ENCODE assay signal across 15 cellular contexts in genomic region chr11:60970890-60971289, GRCh38. TPM values are rescaled to one million over a fixed set of nuclear protein-coding genes. Genes with fewer than 3 reads are reported as not detected.
DNase-seq lines count a peak whose midpoint lies in the region; ATAC-seq and TF ChIP-seq lines count a peak whose summit lies in the region.
"Had no signal": no experiment of that assay in that cellular context is flagged by ENCODE, and none has a peak within 500 bp of the region (broad histone marks: within the 10 kb centered on the region; RNA-seq: fewer than 3 reads in every experiment).

No MANE protein-coding gene starts in this region.

- H3K4me1 ChIP-seq in GM23338 (ENCODE audit: insufficient read depth): no peaks in the 10 kb centered on the region
- H3K4me1 ChIP-seq: lower lobe of right lung had no signal

- peaks cover 5% of the 10 kb centered on the region; the same call in 1 of the 2 replicates for H3K9me2 ChIP-seq in GM23338 (ENCODE audit: insufficient read depth)

- H3K27ac Mint-ChIP-seq in GM23338 (no peak overlapping the region), naive B cell (peak overlapping the region in 5 of 6 donors; percentile 82 to 91 (median 86))
- H3K27ac Mint-ChIP-seq: nephron, type B pancreatic cell had no signal

- H4K20me1 ChIP-seq in GM23338 (replicated peaks; ENCODE audit: insufficient read depth): no peaks in the 10 kb centered on the region

- H3K4me3 ChIP-seq in GM23338: no peak overlapping the region

- H3F3A ChIP-seq in GM23338 (replicated peaks; ENCODE audit: low read depth): no peaks in the 10 kb centered on the region

- no peaks in the 10 kb centered on the region for H3K27me3 Mint-ChIP-seq in GM23338 (ENCODE audit: insufficient read depth, low read depth, poor library complexity)
- H3K27me3 Mint-ChIP-seq in naive B cell: no peaks in the 10 kb centered on the region
- H3K27me3 Mint-ChIP-seq: type B pancreatic cell had no signal

- H3K27me3 ChIP-seq in GM23338 (ENCODE audit: insufficient read depth): no peaks in the 10 kb centered on the region

- no peak overlapping the region for H3K4me2 ChIP-seq in GM23338

- intact Hi-C loops in sciatic nerve (cut with DNase I): no loop called here

- H2AFZ ChIP-seq in GM23338: peak overlapping the region; percentile 59

- H3K36me3 Mint-ChIP-seq in GM23338 (ENCODE audit: low read depth) (peaks cover 4% of the 10 kb centered on the region; the same call in 1 of the 3 replicates), naive B cell (no peaks in the 10 kb centered on the region)
- H3K36me3 Mint-ChIP-seq: type B pancreatic cell had no signal

- DNase-seq in DMS 273 (lab: John Stamatoyannopoulos, UW; ENCODE audit: unreplicated experiment) (peak; percentile 33), DMS 273 treated with DMSO at 0.1 percent for 48 hours (lab: John Stamatoyannopoulos, UW) (no peak), GM23338 (ENCODE audit: low spot score) (no peak), naive B cell (no peak), DMS79 treated with DMSO at 0.1 percent for 48 hours (lab: John Stamatoyannopoulos, UW) (no peak), sciatic nerve (ENCODE audit: low spot score) (no peak), middle frontal gyrus (ENCODE audit: extremely low spot score, low spot score) (no peak)
- peak; percentile 36 to 49 for DNase-seq in activated T-cell treated with anti-CD3 and anti-CD28 coated beads, Interleukin-2, amount 50 U/mL, for 48 hours

- no peaks in the 10 kb centered on the region for H3K79me2 ChIP-seq in GM23338 (replicated peaks; ENCODE audit: insufficient read depth)

- H3K4me1 Mint-ChIP-seq in GM23338: no peaks in the 10 kb centered on the region
- peaks cover 32 to 49% (median 40%) of the 10 kb centered on the region in 3 donors for H3K4me1 Mint-ChIP-seq in naive B cell
- H3K4me1 Mint-ChIP-seq: nephron had no signal

- H3K27ac ChIP-seq in GM23338 (ENCODE audit: low read depth): no peak overlapping the region
- H3K27ac ChIP-seq: 22Rv1 had no signal

- TF ChIP-seq CTCF in GM23338 (conservative IDR thresholded peaks at IDR 0.05; ENCODE audit: low read depth in 2 of 2): no peak

- H3K4me3 Mint-ChIP-seq in GM23338: no peak overlapping the region
- peak overlapping the region in 7 of 8 donors; percentile 68 to 93 (median 87) for H3K4me3 Mint-ChIP-seq in naive B cell
- H3K4me3 Mint-ChIP-seq: nephron, type B pancreatic cell had no signal

- H3K36me3 ChIP-seq in GM23338 (ENCODE audit: insufficient read depth): no peaks in the 10 kb centered on the region
- H3K36me3 ChIP-seq: lower lobe of right lung had no signal

- ATAC-seq in GM23338: no peak
- no peak for ATAC-seq in naive B cell (ENCODE audit: low read depth in 2 of 2)
- ATAC-seq in sciatic nerve: no peak

- H3K9me3 Mint-ChIP-seq in GM23338 (peaks cover 23% of the 10 kb centered on the region), naive B cell (peaks cover 0 to 6% (median 0%) of the 10 kb centered on the region in 7 donors)
- H3K9me3 Mint-ChIP-seq: type B pancreatic cell had no signal

TF ChIP-seq in GM23338, 12 proteins besides CTCF, POLR2A, EP300 and RAD21 (continues in another document):
- TF ChIP-seq REST (IDR thresholded peaks at IDR 0.05; ENCODE audit: unreplicated experiment) (no peak), EZH2 (IDR thresholded peaks at IDR 0.05; ENCODE audit: low read depth, unreplicated experiment) (no peak), EZH2phosphoT487 (IDR thresholded peaks at IDR 0.05; ENCODE audit: unreplicated experiment) (no peak), ETS1 (IDR thresholded peaks at IDR 0.05) (no peak), ZNF114 (CRISPR knock-in tag; IDR thresholded peaks at IDR 0.05) (no peak)

RNA-seq across cellular contexts. Expression of gene CD6, which starts 0.6 kb away (rescaled TPM):
- total RNA-seq in GM23338 (2014; rRNA removed; shearing (Covaris generic)): 0.49 and 1.9 TPM in 2 replicates
- polyA plus RNA-seq in GM23338 (2016; fragmentation: Nextera tagmentation; extraction: Ambion mirVana) (not detected in 2 replicates), naive B cell (ENCODE audit: low read depth in 6 of 6) (10 to 100 TPM in 4 of 6 donors, 1 to 10 TPM in 2; 6.4 to 25.2 (median 10.8) TPM)
- total RNA-seq in sciatic nerve: 2.5 TPM
- total RNA-seq: fibroblast of lung, HT1080 had no signal
- polyA plus RNA-seq: BJ, fibroblast of lung had no signal

RNA-seq across cellular contexts. Expression of gene SLC15A3, which starts 18.9 kb away (rescaled TPM):
- total RNA-seq in GM23338 (2014; rRNA removed; shearing (Covaris generic)): 15.8 and 18.9 TPM in 2 replicates
- polyA plus RNA-seq in GM23338 (2016; fragmentation: Nextera tagmentation; extraction: Ambion mirVana) (14.2 and 16.7 TPM in 2 replicates), naive B cell (ENCODE audit: low read depth in 6 of 6) (10 to 100 TPM in 5 of 6 donors, 1 to 10 TPM in 1; 7.0 to 18.1 (median 15.9) TPM)
- total RNA-seq in sciatic nerve: 49.4 TPM

RNA-seq across cellular contexts. Expression of gene TMEM132A, which starts 46.6 kb away (rescaled TPM):
- 51.9 and 96.6 TPM in 2 replicates for total RNA-seq in GM23338 (2014; rRNA removed; shearing (Covaris generic))
- polyA plus RNA-seq in GM23338 (2016; fragmentation: Nextera tagmentation; extraction: Ambion mirVana): 36.2 and 38.5 TPM in 2 replicates
- polyA plus RNA-seq in naive B cell (ENCODE audit: low read depth in 6 of 6): 1 to 10 TPM in 1 of 6 donors, under 1 TPM in 3, not detected in 2; 0.23 to 1.2 (median 0.40) TPM
- total RNA-seq in sciatic nerve: 34.2 TPM

RNA-seq across cellular contexts. Expression of gene TMEM109, which starts 56.9 kb away (rescaled TPM):
- 12.1 and 17.7 TPM in 2 replicates for total RNA-seq in GM23338 (2014; rRNA removed; shearing (Covaris generic))
- polyA plus RNA-seq in GM23338 (2016; fragmentation: Nextera tagmentation; extraction: Ambion mirVana) (17.4 TPM in 2 replicates), naive B cell (ENCODE audit: low read depth in 6 of 6) (100 to 1,000 TPM; 286 to 521 (median 315) TPM)
- total RNA-seq in sciatic nerve: 128 TPM

Comparison
In these comparisons a context has a peak if more than half of its experiments do, and no peak if none do; other contexts are left out.
1. DNase-seq: peak in DMS 273 (single experiment) and activated T-cell treated with anti-CD3 and anti-CD28 coated beads, Interleukin-2, amount 50 U/mL, for 48 hours (2 of 2); none in DMS 273 treated with DMSO at 0.1 percent for 48 hours (single experiment), GM23338 (single experiment), naive B cell (single experiment), DMS79 treated with DMSO at 0.1 percent for 48 hours (single experiment), sciatic nerve (single experiment) and middle frontal gyrus (single experiment).